8 cellular contexts compared by ENCODE assay signal in genomic region chr11:123659956-123660355, GRCh38. TPM values are rescaled to one million over a fixed set of nuclear protein-coding genes. Genes with fewer than 3 reads are reported as not detected.
A peak's percentile ranks its signal among the peaks of the same experiment; 100 is the strongest.
DNase-seq lines count a peak whose midpoint lies in the region; ATAC-seq and TF ChIP-seq lines count a peak whose summit lies in the region.
"Not testable (repeated sequence)": the region's sequence is repeated elsewhere in the genome, so short reads cannot be mapped to it uniquely, and the experiment has no call there.

No MANE protein-coding gene starts in this region.

- not testable (repeated sequence) for H3K36me3 ChIP-seq in GM23338 (ENCODE audit: insufficient read depth)

- not testable (repeated sequence) for H3K79me2 ChIP-seq in GM23338 (replicated peaks; ENCODE audit: insufficient read depth)

- DNase-seq in GM23338 (ENCODE audit: low spot score) = not testable (repeated sequence)
- peak; percentile 38 for DNase-seq in KG1 (lab: John Stamatoyannopoulos, UW)
- DNase-seq in UCSD-AML1 (lab: John Stamatoyannopoulos, UW; ENCODE audit: unreplicated experiment) = peak; percentile 11
- peak in 1 of 2 donors; percentile 11 for DNase-seq in activated naive CD4-positive, alpha-beta T cell treated with anti-CD3 and anti-CD28 coated beads, Interleukin-2, amount 50 U/mL, for 72 hours (ENCODE audit: low spot score in 2 of 2)
- DNase-seq in stimulated activated naive B cell treated with anti-CD40 and anti-IgM and Interleukin-4, amounts not matched to agents 10 μg/mL and 1 μg/mL and 100 μg/mL, for 72 hours = peak; percentile 47

- ATAC-seq in GM18498 (IDR thresholded peaks at IDR 0.05; ENCODE audit: unreplicated experiment) (peak; percentile 72), GM19395 (IDR thresholded peaks at IDR 0.05; ENCODE audit: unreplicated experiment) (peak; percentile 92), HG03139 (IDR thresholded peaks at IDR 0.05; ENCODE audit: unreplicated experiment) (peak; percentile 80)
- ATAC-seq in GM23338 = not testable (repeated sequence)
- peak; percentile 93 to 95 for ATAC-seq in activated naive CD4-positive, alpha-beta T cell treated with anti-CD3 and anti-CD28 coated beads, Interleukin-2, amount 50 U/mL, for 72 hours
- ATAC-seq in stimulated activated naive B cell treated with anti-CD40 and anti-IgM and Interleukin-4, amounts not matched to agents 10 μg/mL and 1 μg/mL and 100 μg/mL, for 72 hours (replicated peaks) = peak; percentile 96 to 97

- H3K4me1 ChIP-seq in GM23338 (ENCODE audit: insufficient read depth) = not testable (repeated sequence)

- not testable (repeated sequence) for H3K9me3 Mint-ChIP-seq in GM23338
- H3K9me3 Mint-ChIP-seq in activated naive CD4-positive, alpha-beta T cell treated with anti-CD3 and anti-CD28 coated beads, Interleukin-2, amount 50 U/mL, for 72 hours = peaks cover 22 to 39% of the 10 kb centered on the region in 2 donors
- peaks cover 13 to 22% of the 10 kb centered on the region in 2 donors for H3K9me3 Mint-ChIP-seq in stimulated activated naive B cell treated with anti-CD40 and anti-IgM and Interleukin-4, amounts not matched to agents 10 μg/mL and 1 μg/mL and 100 μg/mL, for 72 hours

- H3K27ac ChIP-seq in GM23338 (ENCODE audit: low read depth) = not testable (repeated sequence)

- not testable (repeated sequence) for H4K20me1 ChIP-seq in GM23338 (replicated peaks; ENCODE audit: insufficient read depth)

- peaks cover 14% of the 10 kb centered on the region for H3K27me3 ChIP-seq in GM23338 (ENCODE audit: insufficient read depth)

- not testable (repeated sequence) for H3K27ac Mint-ChIP-seq in GM23338; activated naive CD4-positive, alpha-beta T cell treated with anti-CD3 and anti-CD28 coated beads, Interleukin-2, amount 50 U/mL, for 72 hours; stimulated activated naive B cell treated with anti-CD40 and anti-IgM and Interleukin-4, amounts not matched to agents 10 μg/mL and 1 μg/mL and 100 μg/mL, for 72 hours

- not testable (repeated sequence) for H3K27me3 Mint-ChIP-seq in GM23338 (ENCODE audit: insufficient read depth, low read depth, poor library complexity)
- H3K27me3 Mint-ChIP-seq in stimulated activated naive B cell treated with anti-CD40 and anti-IgM and Interleukin-4, amounts not matched to agents 10 μg/mL and 1 μg/mL and 100 μg/mL, for 72 hours = peaks cover 12 to 15% of the 10 kb centered on the region in 2 donors

- not testable (repeated sequence) for H3K9me2 ChIP-seq in GM23338 (ENCODE audit: insufficient read depth)

- H3K36me3 Mint-ChIP-seq in GM23338 (ENCODE audit: low read depth) = not testable (repeated sequence)
- H3K36me3 Mint-ChIP-seq in activated naive CD4-positive, alpha-beta T cell treated with anti-CD3 and anti-CD28 coated beads, Interleukin-2, amount 50 U/mL, for 72 hours = peaks cover 0 to 14% of the 10 kb centered on the region in 2 donors
- peaks cover 7 to 14% of the 10 kb centered on the region in 2 donors for H3K36me3 Mint-ChIP-seq in stimulated activated naive B cell treated with anti-CD40 and anti-IgM and Interleukin-4, amounts not matched to agents 10 μg/mL and 1 μg/mL and 100 μg/mL, for 72 hours

- H3K4me2 ChIP-seq in GM23338 = not testable (repeated sequence)

- H3K4me3 Mint-ChIP-seq in GM23338; stimulated activated naive B cell treated with anti-CD40 and anti-IgM and Interleukin-4, amounts not matched to agents 10 μg/mL and 1 μg/mL and 100 μg/mL, for 72 hours: not testable (repeated sequence)

- peak overlapping the region; percentile 12; the same call in 1 of the 2 replicates for H2AFZ ChIP-seq in GM23338

- not testable (repeated sequence) for H3F3A ChIP-seq in GM23338 (replicated peaks; ENCODE audit: low read depth)

- not testable (repeated sequence) for H3K4me1 Mint-ChIP-seq in GM23338
- H3K4me1 Mint-ChIP-seq in stimulated activated naive B cell treated with anti-CD40 and anti-IgM and Interleukin-4, amounts not matched to agents 10 μg/mL and 1 μg/mL and 100 μg/mL, for 72 hours = peaks cover 13% of the 10 kb centered on the region in 2 donors

- H3K4me3 ChIP-seq in GM23338 = not testable (repeated sequence)

- TF ChIP-seq CTCF in GM23338 (conservative IDR thresholded peaks at IDR 0.05; ENCODE audit: low read depth in 2 of 2) = not testable (repeated sequence)

RNA-seq across cellular contexts. Expression of gene SCN3B, which starts 5.5 kb away (rescaled TPM):
- 1.7 and 2.2 TPM in 2 replicates for total RNA-seq in GM23338 (2014; rRNA removed; shearing (Covaris generic))
- polyA plus RNA-seq in GM23338 (2016; fragmentation: Nextera tagmentation; extraction: Ambion mirVana) = 0.56 and 0.74 TPM in 2 replicates
- under 1 TPM in 1 of 2 donors, not detected in 1; 0.06 TPM for total RNA-seq in activated naive CD4-positive, alpha-beta T cell treated with anti-CD3 and anti-CD28 coated beads, Interleukin-2, amount 50 U/mL, for 72 hours
